In the genomic region with DNA sequence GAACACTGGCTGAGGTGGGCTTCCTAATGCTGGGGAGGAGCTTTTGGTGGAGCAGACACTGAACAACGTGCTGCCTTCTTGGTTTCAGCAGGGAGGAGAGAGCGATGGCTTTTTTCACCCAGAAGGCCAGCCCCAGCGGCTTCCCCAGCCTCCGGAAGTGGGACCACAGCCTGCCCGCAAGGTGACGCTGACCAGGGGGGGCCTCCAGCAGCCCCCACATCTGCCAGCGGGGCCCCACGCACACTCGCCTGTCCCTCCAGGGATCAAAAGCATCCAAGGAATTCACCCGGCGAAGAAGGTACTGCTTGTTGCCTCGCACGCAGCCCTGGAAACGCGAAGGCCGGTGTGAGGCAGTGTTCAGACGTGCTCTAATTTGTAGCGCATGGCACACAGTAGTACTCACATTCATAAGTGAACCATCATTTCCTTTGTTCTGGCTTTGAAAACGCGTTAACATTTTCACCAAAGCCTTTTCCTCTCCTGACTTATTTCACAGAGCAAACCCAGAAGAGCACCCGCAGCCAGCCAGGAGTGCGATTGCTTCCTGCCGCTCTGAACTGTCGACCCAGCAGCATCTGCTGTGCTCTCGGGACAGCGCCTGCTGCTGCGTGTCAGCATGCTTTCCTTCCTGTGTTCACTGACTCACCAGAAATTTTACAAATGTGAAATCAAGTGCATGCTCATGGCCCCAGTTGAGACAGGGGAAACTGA, we compare ENCODE assay signal across 8 cellular contexts. TPM values are rescaled to one million over a fixed set of nuclear protein-coding genes. Genes with fewer than 3 reads are reported as not detected.
DNase-seq lines count a peak whose midpoint lies in the region; ATAC-seq and TF ChIP-seq lines count a peak whose summit lies in the region.

No MANE protein-coding gene starts in this region.

- in situ Hi-C loops in GM13977 (cut with MboI; ENCODE audit: low pct_unique_long_range_greater_than_20kb, low sequenced_read_pairs, unreplicated experiment) = loop anchor here (10.0 kb wide), 1 partner anchor 159 kb away; no protein-coding TSS in a partner anchor

- ATAC-seq in HG03103 (IDR thresholded peaks at IDR 0.05; ENCODE audit: low read depth, unreplicated experiment) (peak; percentile 48), Right ventricle myocardium superior (ENCODE audit: poor library complexity) (peak; percentile 27)

- TF ChIP-seq CTCF in GM13977 (IDR thresholded peaks at IDR 0.05; ENCODE audit: extremely low read depth, insufficient read depth, missing control alignments) = no peak

- DNase-seq in GM13977 (ENCODE audit: low spot score) (peak; percentile 77), Right ventricle myocardium superior (peak; percentile 61), SW480 (ENCODE audit: low spot score) (no peak), midbrain (lab: John Stamatoyannopoulos, UW) (no peak), NCI-H69 (lab: John Stamatoyannopoulos, UW) (no peak)
- DNase-seq in activated CD8-positive, alpha-beta memory T cell treated with anti-CD3 and anti-CD28 coated beads for 4 hours (ENCODE audit: low read depth in 2 of 2) = peak; percentile 9 to 11
- peak in 2 of 3 experiments; percentile 7 to 11 for DNase-seq in stimulated activated CD4-positive, alpha-beta T cell treated with anti-CD3 and anti-CD28 coated beads, TNF-alpha, amount 100 ng/mL, for 4 hours (ENCODE audit: low read depth in 3 of 3)

- intact Hi-C loops in Right ventricle myocardium superior (cut with DNase I) = no loop called here

RNA-seq across cellular contexts. Expression of a gene that starts 48.4 kb away (rescaled TPM):
- total RNA-seq in Right ventricle myocardium superior = not detected

Comparison
In these comparisons a context has a peak if more than half of its experiments do, and no peak if none do; other contexts are left out.
1. DNase-seq: peak in GM13977 (single experiment), activated CD8-positive, alpha-beta memory T cell treated with anti-CD3 and anti-CD28 coated beads for 4 hours (2 of 2), Right ventricle myocardium superior (single experiment) and stimulated activated CD4-positive, alpha-beta T cell treated with anti-CD3 and anti-CD28 coated beads, TNF-alpha, amount 100 ng/mL, for 4 hours (2 of 3); none in SW480 (single experiment), midbrain (single experiment) and NCI-H69 (single experiment).